ENCODE assay signal across 23 cellular contexts in genomic region chr5:13211064-13211463, GRCh38.
A peak's percentile ranks its signal among the peaks of the same experiment; 100 is the strongest.
DNase-seq lines count a peak whose midpoint lies in the region; ATAC-seq, FAIRE-seq and TF ChIP-seq lines count a peak whose summit lies in the region.
"Had no signal": no experiment of that assay in that cellular context is flagged by ENCODE, and none has a peak within 500 bp of the region (broad histone marks: within the 10 kb centered on the region; RNA-seq: fewer than 3 reads in every experiment).

No MANE protein-coding gene starts in this region.

- TF ChIP-seq EP300 in A549 (IDR thresholded peaks at IDR 0.05) (no peak), H1 (IDR thresholded peaks at IDR 0.05; ENCODE audit: borderline replicate concordance in 1 of 2, low read depth in 2 of 2, low read length in 2 of 2) (no peak)

- H2AK5ac ChIP-seq in IMR-90 (ENCODE audit: low read depth, low read length), result no peak overlapping the region
- no peak overlapping the region for H2AK5ac ChIP-seq in H1 (ENCODE audit: low read depth, low read length)

- TF ChIP-seq POLR2A in A549 (IDR thresholded peaks at IDR 0.05; ENCODE audit: low read length) (no peak), IMR-90 (IDR thresholded peaks at IDR 0.05; ENCODE audit: low read depth, low read length) (no peak), H1 (IDR thresholded peaks at IDR 0.05; ENCODE audit: control extremely low read depth in 1 of 2, low read depth in 2 of 2, low read length in 2 of 2) (no peak)

- H2BK12ac ChIP-seq in H1 (ENCODE audit: low read depth, low read length), result no peak overlapping the region

- no peaks in the 10 kb centered on the region for H3K9me1 ChIP-seq in IMR-90 (ENCODE audit: insufficient read depth, low read length)

- H3K36me3 ChIP-seq in IMR-90 (ENCODE audit: control insufficient read depth, insufficient read depth, low read length) (no peaks in the 10 kb centered on the region), H1 (ENCODE audit: control insufficient read depth in 2 of 4, insufficient read depth in 4 of 4, low read length in 3 of 4) (no peaks in the 10 kb centered on the region), kidney (ENCODE audit: control insufficient read depth in 1 of 2, insufficient read depth in 2 of 2, low read length in 2 of 2) (no peaks in the 10 kb centered on the region)
- H3K36me3 ChIP-seq: BLaER1 treated with 17β-estradiol and CSF1 and Interleukin-3, amounts not matched to agents 10 nM and 100 nM had no signal

- FAIRE-seq in A549 (lab: Jason Lieb, UNC) (no peak), H1 (lab: Jason Lieb, UNC) (no peak), kidney (lab: Jason Lieb, UNC) (peak; percentile 39)
- FAIRE-seq: A204.1, D721Med, G401.6, GM12891, GM19239 had no signal

- H3K27ac ChIP-seq in A549, result no peak overlapping the region
- no peak overlapping the region for H3K27ac ChIP-seq in IMR-90 (ENCODE audit: insufficient read depth, low read length)
- H3K27ac ChIP-seq in H1 (ENCODE audit: low read depth, low read length), result no peak overlapping the region
- no peak overlapping the region for H3K27ac ChIP-seq in kidney (ENCODE audit: low read depth in 2 of 2, low read length in 2 of 2)
- H3K27ac ChIP-seq: BLaER1 treated with 17β-estradiol and CSF1 and Interleukin-3, amounts not matched to agents 10 nM and 100 nM; C4-2B had no signal

- H2BK5ac ChIP-seq in IMR-90 (ENCODE audit: low read depth, low read length, poor library complexity, severe bottlenecking) (no peak overlapping the region), H1 (ENCODE audit: low read depth, low read length) (no peak overlapping the region)

- no peak overlapping the region for H3K4me2 ChIP-seq in A549
- H3K4me2 ChIP-seq in IMR-90 (ENCODE audit: low read depth, low read length), result no peak overlapping the region
- H3K4me2 ChIP-seq in H1 (ENCODE audit: insufficient read depth in 1 of 2, low read depth in 2 of 2, low read length in 2 of 2), result no peak overlapping the region
- H3K4me2 ChIP-seq: BLaER1 treated with 17β-estradiol and CSF1 and Interleukin-3, amounts not matched to agents 10 nM and 100 nM had no signal

- H3K9me3 ChIP-seq in A549 (no peaks in the 10 kb centered on the region), IMR-90 (ENCODE audit: control insufficient read depth, insufficient read depth, low read length) (no peaks in the 10 kb centered on the region), H1 (ENCODE audit: insufficient read depth in 2 of 2, low read depth in 1 of 2, low read length in 1 of 2) (no peaks in the 10 kb centered on the region), kidney (ENCODE audit: control insufficient read depth in 1 of 2, low read length in 2 of 2) (no peaks in the 10 kb centered on the region)
- H3K9me3 ChIP-seq: BLaER1 treated with 17β-estradiol and CSF1 and Interleukin-3, amounts not matched to agents 10 nM and 100 nM; Caco-2 had no signal

- H3K4me3 Mint-ChIP-seq in activated T-cell treated with anti-CD3 and anti-CD28 coated beads, Interleukin-2, amount 50 U/mL, for 24 hours, result no peak overlapping the region
- H3K4me3 Mint-ChIP-seq: B cell; CD4-positive, alpha-beta T cell; CD8-positive, alpha-beta T cell had no signal

- no peak overlapping the region for H4K8ac ChIP-seq in IMR-90 (ENCODE audit: low read depth in 2 of 2, low read length in 2 of 2)
- H4K8ac ChIP-seq in H1 (ENCODE audit: extremely low read depth, insufficient read depth, low read length), result no peak overlapping the region

- H3K4me1 Mint-ChIP-seq in activated T-cell treated with anti-CD3 and anti-CD28 coated beads, Interleukin-2, amount 50 U/mL, for 24 hours (ENCODE audit: low read depth), result no peaks in the 10 kb centered on the region
- H3K4me1 Mint-ChIP-seq: B cell had no signal

- no peak for TF ChIP-seq RAD21 in A549 (conservative IDR thresholded peaks at IDR 0.05 in 1 of 2, IDR thresholded peaks at IDR 0.05 in 1 of 2)
- no peak for TF ChIP-seq RAD21 in IMR-90 (IDR thresholded peaks at IDR 0.05; ENCODE audit: low read length)
- no peak for TF ChIP-seq RAD21 in H1 (IDR thresholded peaks at IDR 0.05 in 1 of 2, conservative IDR thresholded peaks at IDR 0.05 in 1 of 2; ENCODE audit: low read depth in 2 of 2, low read length in 2 of 2)

- no peaks in the 10 kb centered on the region for H3K4me1 ChIP-seq in A549
- H3K4me1 ChIP-seq in IMR-90 (ENCODE audit: control insufficient read depth, insufficient read depth, low read length), result no peaks in the 10 kb centered on the region
- no peaks in the 10 kb centered on the region for H3K4me1 ChIP-seq in H1 (replicated peaks in 1 of 4; ENCODE audit: control insufficient read depth in 3 of 4, insufficient read depth in 4 of 4, low read length in 3 of 4)
- H3K4me1 ChIP-seq in kidney (ENCODE audit: control insufficient read depth in 1 of 2, insufficient read depth in 1 of 2, low read depth in 1 of 2, low read length in 2 of 2), result no peaks in the 10 kb centered on the region
- H3K4me1 ChIP-seq: BLaER1 treated with 17β-estradiol and CSF1 and Interleukin-3, amounts not matched to agents 10 nM and 100 nM; Caco-2 had no signal

- H2AFZ ChIP-seq in IMR-90 (replicated peaks; ENCODE audit: low read length, poor library complexity), result no peak overlapping the region
- no peak overlapping the region for H2AFZ ChIP-seq in H1 (ENCODE audit: low read length)

- no TSS peak for BruUV-seq in IMR-90 (replicated peaks; lab: Mats Ljungman, UMichigan)

- H3K27me3 ChIP-seq in IMR-90 (ENCODE audit: control insufficient read depth, insufficient read depth, low read length) (no peaks in the 10 kb centered on the region), H1 (replicated peaks in 1 of 4; ENCODE audit: control insufficient read depth in 3 of 4, extremely low read depth in 1 of 4, insufficient read depth in 3 of 4, low read length in 3 of 4) (no peaks in the 10 kb centered on the region)
- H3K27me3 ChIP-seq: BLaER1 treated with 17β-estradiol and CSF1 and Interleukin-3, amounts not matched to agents 10 nM and 100 nM had no signal

- peaks cover 12% of the 10 kb centered on the region for H3K9me3 Mint-ChIP-seq in activated T-cell treated with anti-CD3 and anti-CD28 coated beads, Interleukin-2, amount 50 U/mL, for 24 hours

- H3K23ac ChIP-seq in IMR-90 (ENCODE audit: low read depth, low read length), result no peak overlapping the region
- no peak overlapping the region for H3K23ac ChIP-seq in H1 (ENCODE audit: insufficient read length)

- H3K9ac ChIP-seq in IMR-90 (ENCODE audit: low read depth, low read length) (no peak overlapping the region), H1 (replicated peaks in 1 of 4; ENCODE audit: extremely low read depth in 1 of 4, low read depth in 3 of 4, low read length in 3 of 4) (no peak overlapping the region), kidney (ENCODE audit: low read length in 2 of 2) (no peak overlapping the region)
- H3K9ac ChIP-seq: BLaER1 treated with 17β-estradiol and CSF1 and Interleukin-3, amounts not matched to agents 10 nM and 100 nM had no signal

- H4K5ac ChIP-seq in IMR-90 (ENCODE audit: low read depth, low read length) (no peak overlapping the region), H1 (ENCODE audit: insufficient read length, low read depth, low read length) (no peak overlapping the region)

- H3K18ac ChIP-seq in IMR-90 (ENCODE audit: low read depth, low read length) (no peak overlapping the region), H1 (ENCODE audit: extremely low read depth, low read length) (no peak overlapping the region)

- 57% methylated on average over 1 of the region's 1 CpG for WGBS in A549 (ENCODE audit: missing lambda C conversion rate)
- no CpG with 5 or more reads among the region's 1 CpG for WGBS in IMR-90 (ENCODE audit: extremely low coverage in 2 of 2, insufficient read length in 1 of 2), 2 experiments
- 100% methylated on average over 1 of the region's 1 CpG; no CpG with 5 or more reads in 1 of the 2 experiments for WGBS in H1 (ENCODE audit: extremely low coverage in 1 of 2, insufficient coverage in 1 of 2, insufficient read length in 1 of 2, insufficient replicate concordance in 2 of 2, low coverage in 1 of 2, low lambda C conversion rate in 2 of 2, missing lambda C conversion rate in 1 of 2), 2 experiments

- no peak overlapping the region for H3K4ac ChIP-seq in IMR-90 (ENCODE audit: low read depth, low read length)
- H3K4ac ChIP-seq in H1 (replicated peaks; ENCODE audit: insufficient read length, low read depth, low read length), result no peak overlapping the region

- H3K4me3 ChIP-seq in A549 (no peak overlapping the region), IMR-90 (ENCODE audit: insufficient read depth, low read depth, low read length) (no peak overlapping the region), H1 (ENCODE audit: extremely low read depth in 1 of 4, insufficient read depth in 2 of 4, low read depth in 3 of 4, low read length in 4 of 4) (no peak overlapping the region), kidney (ENCODE audit: low read length in 2 of 2) (no peak overlapping the region)
- H3K4me3 ChIP-seq: BLaER1 treated with 17β-estradiol and CSF1 and Interleukin-3, amounts not matched to agents 10 nM and 100 nM had no signal

- DNase-seq in A549 (ENCODE audit: low read depth in 1 of 2, low spot score in 1 of 2), result no peak
- no peak for DNase-seq in IMR-90
- DNase-seq in H1 (ENCODE audit: low read depth in 1 of 2, low spot score in 2 of 2), result no peak
- DNase-seq in kidney, result no peak
- no peak for DNase-seq in activated T-cell treated with anti-CD3 and anti-CD28 coated beads, Interleukin-2, amount 50 U/mL, for 24 hours
- DNase-seq in NCI-H2029 treated with DMSO at 0.1 percent for 48 hours (lab: John Stamatoyannopoulos, UW), result no peak
- no peak for DNase-seq in occipital lobe (lab: John Stamatoyannopoulos, UW)
- DNase-seq: 8988T; AML-193; Caco-2; Calu3; CD4-positive, alpha-beta T cell; CD8-positive, alpha-beta T cell; DMS79 treated with DMSO at 0.1 percent for 48 hours; GF-D8 had no signal

- no peaks in the 10 kb centered on the region for H3K23me2 ChIP-seq in H1 (ENCODE audit: low read depth, low read length)

- H4K91ac ChIP-seq in IMR-90 (ENCODE audit: insufficient read depth, low read depth, low read length), result no peak overlapping the region
- H4K91ac ChIP-seq in H1 (replicated peaks; ENCODE audit: insufficient read length, low read length), result no peak overlapping the region

- POLR2A ChIA-PET in A549 (lab: Yijun Ruan, JAX) (no interaction called here), IMR-90 (lab: Charles Lee; ENCODE audit: unreplicated experiment) (no interaction called here), H1 (lab: Charles Lee; ENCODE audit: partially characterized antibody) (no interaction called here)

- H3K56ac ChIP-seq in IMR-90 (ENCODE audit: extremely low read depth, insufficient read depth, low read length), result no peak overlapping the region
- H3K56ac ChIP-seq in H1 (replicated peaks; ENCODE audit: insufficient read length, low read depth, low read length), result no peak overlapping the region

- H2BK120ac ChIP-seq in IMR-90 (ENCODE audit: low read depth, low read length) (no peak overlapping the region), H1 (replicated peaks; ENCODE audit: low read depth, low read length) (no peak overlapping the region)

- H2BK20ac ChIP-seq in IMR-90 (ENCODE audit: low read depth, low read length), result no peak overlapping the region
- H2BK20ac ChIP-seq in H1 (ENCODE audit: low read length), result no peak overlapping the region

- H2BK15ac ChIP-seq in IMR-90 (ENCODE audit: low read depth, low read length) (no peak overlapping the region), H1 (ENCODE audit: low read length) (no peak overlapping the region)

- no peak for TF ChIP-seq CTCF in A549 (IDR thresholded peaks at IDR 0.05)
- TF ChIP-seq CTCF in IMR-90 (conservative IDR thresholded peaks at IDR 0.05; ENCODE audit: low read depth, low read length), result no peak
- no peak for TF ChIP-seq CTCF in H1 (IDR thresholded peaks at IDR 0.05; ENCODE audit: control extremely low read depth in 1 of 3, insufficient read depth in 1 of 3, low read depth in 1 of 3, low read length in 3 of 3)
- TF ChIP-seq CTCF in kidney (IDR thresholded peaks at IDR 0.05; ENCODE audit: borderline replicate concordance, extremely low read depth, insufficient read depth), result no peak

- intact Hi-C loops in IMR-90 (cut with micrococcal nuclease) (no loop called here), kidney (cut with DNase I) (no loop called here)

- ATAC-seq in A549 (no peak), IMR-90 (ENCODE audit: low read depth) (no peak)
- ATAC-seq: CD8-positive, alpha-beta T cell had no signal

- H3K79me2 ChIP-seq in H1 (ENCODE audit: control insufficient read depth in 1 of 2, insufficient read depth in 2 of 2, low read length in 2 of 2), result no peaks in the 10 kb centered on the region

- no peak overlapping the region for H2AK9ac ChIP-seq in IMR-90 (replicated peaks; ENCODE audit: low read depth, low read length, poor library complexity)

- no peaks in the 10 kb centered on the region for H3K36me3 Mint-ChIP-seq in activated T-cell treated with anti-CD3 and anti-CD28 coated beads, Interleukin-2, amount 50 U/mL, for 24 hours (ENCODE audit: low read depth)
- H3K36me3 Mint-ChIP-seq: CD8-positive, alpha-beta T cell had no signal

- in situ Hi-C loops in IMR-90 (cut with MboI; ENCODE audit: low sequenced_read_pairs), result no loop called here

- H3K14ac ChIP-seq in IMR-90 (replicated peaks; ENCODE audit: low read depth, low read length) (no peak overlapping the region), H1 (ENCODE audit: insufficient read length) (no peak overlapping the region)

- CTCF ChIA-PET in A549 (lab: Yijun Ruan, JAX), result no interaction called here
- CTCF ChIA-PET in IMR-90 (lab: Yijun Ruan, JAX), result no interaction called here
- CTCF ChIA-PET in H1 (lab: Charles Lee; ENCODE audit: partially characterized antibody), result no interaction called here

- H4K20me1 ChIP-seq in IMR-90 (ENCODE audit: insufficient read depth, low read length) (no peaks in the 10 kb centered on the region), H1 (replicated peaks in 1 of 2; ENCODE audit: control insufficient read depth in 1 of 2, insufficient read depth in 2 of 2, low read length in 2 of 2) (no peaks in the 10 kb centered on the region)
- H4K20me1 ChIP-seq: BLaER1 treated with 17β-estradiol and CSF1 and Interleukin-3, amounts not matched to agents 10 nM and 100 nM had no signal

- H3K79me1 ChIP-seq in IMR-90 (ENCODE audit: low read depth in 1 of 2, low read length in 2 of 2), result no peaks in the 10 kb centered on the region
- no peaks in the 10 kb centered on the region for H3K79me1 ChIP-seq in H1 (ENCODE audit: low read depth, low read length)

- dilution Hi-C loops in IMR-90 (cut with HindIII; ENCODE audit: low sequenced_read_pairs, unreplicated experiment), result no loop called here

- H3K27ac Mint-ChIP-seq in activated T-cell treated with anti-CD3 and anti-CD28 coated beads, Interleukin-2, amount 50 U/mL, for 24 hours, result no peak overlapping the region
- H3K27ac Mint-ChIP-seq: B cell; CD4-positive, alpha-beta T cell; CD8-positive, alpha-beta T cell had no signal

- no peaks in the 10 kb centered on the region for H3K27me3 Mint-ChIP-seq in activated T-cell treated with anti-CD3 and anti-CD28 coated beads, Interleukin-2, amount 50 U/mL, for 24 hours
- H3K27me3 Mint-ChIP-seq: B cell; CD4-positive, alpha-beta T cell had no signal

Comparison
In these comparisons a context has a peak if more than half of its experiments do, and no peak if none do; other contexts are left out.
1. Of the 18 proteins assayed by ChIP-seq in both H1 and A549: peak only in H1: none; only in A549: none; in both: MAFK; in neither: 17.